Comparison of ENCODE assay signal across 8 cellular contexts in the genomic region with DNA sequence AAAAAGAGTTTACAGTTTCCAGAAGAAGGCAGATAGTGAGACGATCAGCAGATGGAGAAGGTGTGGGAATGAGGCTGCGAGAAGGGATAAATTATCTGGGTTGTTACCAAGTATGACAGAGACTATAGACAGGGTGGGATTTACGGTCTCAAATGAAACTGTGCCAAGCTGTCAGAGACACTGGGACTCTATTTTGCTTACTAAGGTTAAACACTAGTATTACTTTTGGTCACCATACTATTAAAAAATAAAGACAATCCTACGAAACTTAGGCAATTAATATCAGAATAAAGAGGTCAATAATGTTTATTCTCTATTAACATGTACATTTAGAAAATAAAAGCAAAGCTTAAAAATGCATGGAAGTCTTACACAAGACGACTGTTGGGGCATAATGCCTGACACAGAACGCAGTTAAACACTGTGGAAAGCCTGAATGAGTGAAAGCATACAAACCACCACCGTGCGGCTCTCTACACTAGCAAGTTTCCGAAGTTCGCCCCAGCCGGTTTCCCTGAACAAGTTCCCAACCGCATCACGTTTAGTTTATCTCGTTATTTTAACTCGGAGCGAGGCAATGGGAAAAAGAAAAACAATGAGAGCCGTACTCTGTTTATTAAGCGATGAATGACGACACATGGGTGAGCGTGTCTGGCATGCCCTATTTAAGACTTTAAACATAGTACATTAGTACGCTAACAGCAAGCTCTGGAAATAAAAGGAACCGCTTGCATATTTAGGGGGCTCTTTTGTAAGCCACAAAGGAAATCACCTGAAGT. TPM values are rescaled to one million over a fixed set of nuclear protein-coding genes. Genes with fewer than 3 reads are reported as not detected.
DNase-seq lines count a peak whose midpoint lies in the region; ATAC-seq and TF ChIP-seq lines count a peak whose summit lies in the region.

No MANE protein-coding gene starts in this region.

- peak overlapping the region; percentile 59 for H3K27ac Mint-ChIP-seq in MCF 10A (ENCODE audit: low read depth, unreplicated experiment)

- H3K9me3 Mint-ChIP-seq in MCF 10A (ENCODE audit: unreplicated experiment): no peaks in the 10 kb centered on the region

- peak; percentile 62 for DNase-seq in DMS53 treated with DMSO at 0.1 percent for 48 hours (lab: John Stamatoyannopoulos, UW; ENCODE audit: unreplicated experiment)
- peak; percentile 30 for DNase-seq in HuH-7 (ENCODE audit: low spot score)
- DNase-seq in T follicular helper cell (ENCODE audit: low read depth): peak; percentile 2
- DNase-seq in MCF 10A (ENCODE audit: unreplicated experiment): peak; percentile 68
- peak; percentile 34 for DNase-seq in iPS-NIHi11 (ENCODE audit: low spot score)
- no peak for DNase-seq in T1000 (lab: John Stamatoyannopoulos, UW)

- POLR2A ChIA-PET in MCF 10A (lab: Yijun Ruan, JAX): interaction anchor here (0.6 to 2.1 kb wide), 11 partner anchors 8 to 926 kb away, joined by 3 to 14 read pairs (median 3); partner anchors contain the start of genes TCTN3 and ZNF518A

- peak overlapping the region; percentile 92 for H3K4me3 Mint-ChIP-seq in MCF 10A (ENCODE audit: unreplicated experiment)

- H3K27me3 ChIP-seq in skeletal muscle tissue (ENCODE audit: control insufficient read depth in 3 of 3, insufficient read depth in 3 of 3, low read length in 3 of 3): no peaks in the 10 kb centered on the region

- CTCF ChIA-PET in MCF 10A (lab: Yijun Ruan, JAX): interaction anchor here (0.6 to 1.6 kb wide), 9 partner anchors 13 to 461 kb away, joined by 3 to 11 read pairs (median 4); partner anchors contain the start of gene TCTN3

- peak overlapping the region; percentile 93 to 99 (median 94) for H3K4me3 ChIP-seq in skeletal muscle tissue (ENCODE audit: low read length in 3 of 3)

- no peaks in the 10 kb centered on the region for H3K27me3 Mint-ChIP-seq in MCF 10A (ENCODE audit: insufficient read depth, unreplicated experiment)

- peak overlapping the region; percentile 77 to 85 (median 77) for H3K9ac ChIP-seq in skeletal muscle tissue (ENCODE audit: low read depth in 1 of 3, low read length in 3 of 3)

- peak; percentile 39 for ATAC-seq in GM21447 (IDR thresholded peaks at IDR 0.05; ENCODE audit: unreplicated experiment)

- H3K27ac ChIP-seq in skeletal muscle tissue (ENCODE audit: low read depth, low read length): peak overlapping the region; percentile 77

- peaks cover 17% of the 10 kb centered on the region for H3K4me1 Mint-ChIP-seq in MCF 10A (ENCODE audit: insufficient read depth, unreplicated experiment)

- H3K4me1 ChIP-seq in skeletal muscle tissue (ENCODE audit: control insufficient read depth in 3 of 3, insufficient read depth in 3 of 3, low read length in 3 of 3): peaks cover 0 to 4% (median 3%) of the 10 kb centered on the region in 3 donors

- H3K36me3 ChIP-seq in skeletal muscle tissue (ENCODE audit: control insufficient read depth in 3 of 3, insufficient read depth in 3 of 3, low read length in 3 of 3): peaks cover 0 to 14% (median 10%) of the 10 kb centered on the region in 3 donors

- TF ChIP-seq CTCF in MCF 10A (IDR thresholded peaks at IDR 0.05; ENCODE audit: unreplicated experiment): no peak

- H3K9me3 ChIP-seq in skeletal muscle tissue (ENCODE audit: control insufficient read depth in 3 of 3, low read length in 3 of 3): no peaks in the 10 kb centered on the region

- TSS peak; percentile 26 for BruUV-seq in MCF 10A (replicated peaks; lab: Mats Ljungman, UMichigan)

- H3K36me3 Mint-ChIP-seq in MCF 10A (ENCODE audit: insufficient read depth, unreplicated experiment): no peaks in the 10 kb centered on the region

- intact Hi-C loops in MCF 10A (cut with micrococcal nuclease): loop anchor here (1.0 kb wide), 1 partner anchor 213 kb away; no protein-coding TSS in a partner anchor

RNA-seq across cellular contexts. Expression of gene CC2D2B, which starts 0.9 kb away (rescaled TPM):
- not detected in 2 replicates for total RNA-seq in MCF 10A (2022)
- total RNA-seq in skeletal muscle tissue: 1.6 TPM
